In the genomic region with DNA sequence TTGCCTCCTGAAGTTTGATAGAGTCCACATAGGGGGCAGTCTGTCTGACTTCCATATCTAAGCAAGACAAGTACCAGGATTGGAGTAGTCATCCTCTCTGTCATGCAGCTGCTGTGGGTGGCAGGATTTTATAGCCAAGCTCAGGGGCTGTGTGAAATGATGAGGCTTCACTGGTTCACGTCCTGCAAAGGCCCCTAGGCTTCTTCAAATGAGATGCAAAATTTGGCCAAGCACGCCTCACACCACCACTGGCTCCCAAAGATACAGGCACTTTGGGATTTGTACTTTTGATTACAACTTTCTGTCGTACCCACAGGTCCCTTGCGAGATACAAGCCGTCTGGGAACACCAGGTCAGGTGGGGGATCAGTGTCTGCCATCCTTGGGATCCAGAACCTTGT, we compare ENCODE assay signal across 14 cellular contexts.
DNase-seq lines count a peak whose midpoint lies in the region; ATAC-seq and TF ChIP-seq lines count a peak whose summit lies in the region.
"Had no signal": no experiment of that assay in that cellular context is flagged by ENCODE, and none has a peak within 500 bp of the region (broad histone marks: within the 10 kb centered on the region; RNA-seq: fewer than 3 reads in every experiment).

No MANE protein-coding gene starts in this region.

- no peak for TF ChIP-seq EP300 in esophagus muscularis mucosa (IDR thresholded peaks at IDR 0.05)

- no peaks in the 10 kb centered on the region for H3K36me3 Mint-ChIP-seq in activated CD8-positive, alpha-beta T cell treated with anti-CD3 and anti-CD28 coated beads, Interleukin-2, amount 10 ng/mL, durations not matched to agents 7 days and 5 days (ENCODE audit: low read depth)
- no peaks in the 10 kb centered on the region for H3K36me3 Mint-ChIP-seq in activated CD8-positive, alpha-beta T cell treated with anti-CD3 and anti-CD28 coated beads for 36 hours (ENCODE audit: low read depth)
- peaks cover 79% of the 10 kb centered on the region for H3K36me3 Mint-ChIP-seq in stimulated activated memory B cell treated with anti-CD40 and anti-IgM and Interleukin-4, amounts not matched to agents 10 μg/mL and 1 μg/mL and 100 μg/mL, for 72 hours
- peaks cover 9% of the 10 kb centered on the region for H3K36me3 Mint-ChIP-seq in glutamatergic neuron (ENCODE audit: unreplicated experiment)
- H3K36me3 Mint-ChIP-seq: CD4-positive, CD25-positive, alpha-beta regulatory T cell had no signal

- no peaks in the 10 kb centered on the region for H3K9me3 Mint-ChIP-seq in activated CD8-positive, alpha-beta T cell treated with anti-CD3 and anti-CD28 coated beads, Interleukin-2, amount 10 ng/mL, durations not matched to agents 7 days and 5 days (ENCODE audit: insufficient read depth)
- H3K9me3 Mint-ChIP-seq in activated CD8-positive, alpha-beta T cell treated with anti-CD3 and anti-CD28 coated beads for 36 hours = peaks cover 2% of the 10 kb centered on the region
- H3K9me3 Mint-ChIP-seq in stimulated activated memory B cell treated with anti-CD40 and anti-IgM and Interleukin-4, amounts not matched to agents 10 μg/mL and 1 μg/mL and 100 μg/mL, for 72 hours = peaks cover 7% of the 10 kb centered on the region
- peaks cover 4% of the 10 kb centered on the region for H3K9me3 Mint-ChIP-seq in glutamatergic neuron (ENCODE audit: unreplicated experiment)
- H3K9me3 Mint-ChIP-seq: H9 had no signal

- no peak overlapping the region for H3K27ac Mint-ChIP-seq in activated CD8-positive, alpha-beta T cell treated with anti-CD3 and anti-CD28 coated beads, Interleukin-2, amount 10 ng/mL, durations not matched to agents 7 days and 5 days
- no peak overlapping the region for H3K27ac Mint-ChIP-seq in activated CD8-positive, alpha-beta T cell treated with anti-CD3 and anti-CD28 coated beads for 36 hours
- H3K27ac Mint-ChIP-seq in stimulated activated memory B cell treated with anti-CD40 and anti-IgM and Interleukin-4, amounts not matched to agents 10 μg/mL and 1 μg/mL and 100 μg/mL, for 72 hours = peak overlapping the region; percentile 40
- no peak overlapping the region for H3K27ac Mint-ChIP-seq in glutamatergic neuron (ENCODE audit: unreplicated experiment)
- H3K27ac Mint-ChIP-seq: CD4-positive, CD25-positive, alpha-beta regulatory T cell; H9 had no signal

- 97% methylated on average over 4 of the region's 5 CpGs for WGBS in esophagus muscularis mucosa

- H3K4me1 ChIP-seq in esophagus muscularis mucosa = no peaks in the 10 kb centered on the region

- no peak overlapping the region for H3K4me3 Mint-ChIP-seq in activated CD8-positive, alpha-beta T cell treated with anti-CD3 and anti-CD28 coated beads, Interleukin-2, amount 10 ng/mL, durations not matched to agents 7 days and 5 days
- H3K4me3 Mint-ChIP-seq in activated CD8-positive, alpha-beta T cell treated with anti-CD3 and anti-CD28 coated beads for 36 hours = no peak overlapping the region
- H3K4me3 Mint-ChIP-seq in stimulated activated memory B cell treated with anti-CD40 and anti-IgM and Interleukin-4, amounts not matched to agents 10 μg/mL and 1 μg/mL and 100 μg/mL, for 72 hours = no peak overlapping the region
- H3K4me3 Mint-ChIP-seq in glutamatergic neuron (ENCODE audit: unreplicated experiment) = no peak overlapping the region
- H3K4me3 Mint-ChIP-seq: CD4-positive, CD25-positive, alpha-beta regulatory T cell; H9 had no signal

- peak; percentile 7 for DNase-seq in activated CD8-positive, alpha-beta T cell treated with anti-CD3 and anti-CD28 coated beads, Interleukin-2, amount 10 ng/mL, durations not matched to agents 7 days and 5 days
- DNase-seq in activated CD8-positive, alpha-beta T cell treated with anti-CD3 and anti-CD28 coated beads for 36 hours = no peak
- DNase-seq in RKO (ENCODE audit: low spot score) = peak; percentile 16
- peak; percentile 74 for DNase-seq in esophagus muscularis mucosa (ENCODE audit: extremely low spot score)
- DNase-seq in AG08395 (ENCODE audit: low spot score) = no peak
- DNase-seq in glutamatergic neuron = no peak
- DNase-seq: AML-193; CD4-positive, CD25-positive, alpha-beta regulatory T cell; GOT3; H9 had no signal

- no peaks in the 10 kb centered on the region for H3K4me1 Mint-ChIP-seq in activated CD8-positive, alpha-beta T cell treated with anti-CD3 and anti-CD28 coated beads, Interleukin-2, amount 10 ng/mL, durations not matched to agents 7 days and 5 days (ENCODE audit: low read depth)
- H3K4me1 Mint-ChIP-seq in activated CD8-positive, alpha-beta T cell treated with anti-CD3 and anti-CD28 coated beads for 36 hours (ENCODE audit: low read depth) = no peaks in the 10 kb centered on the region
- peaks cover 89% of the 10 kb centered on the region for H3K4me1 Mint-ChIP-seq in stimulated activated memory B cell treated with anti-CD40 and anti-IgM and Interleukin-4, amounts not matched to agents 10 μg/mL and 1 μg/mL and 100 μg/mL, for 72 hours
- H3K4me1 Mint-ChIP-seq in glutamatergic neuron (ENCODE audit: low read depth, unreplicated experiment) = no peaks in the 10 kb centered on the region
- H3K4me1 Mint-ChIP-seq: CD4-positive, CD25-positive, alpha-beta regulatory T cell had no signal

- CTCF ChIA-PET in activated CD8-positive, alpha-beta T cell treated with anti-CD3 and anti-CD28 coated beads, Interleukin-2, amount 10 ng/mL, durations not matched to agents 7 days and 5 days (lab: Charles Lee) = no interaction called here
- CTCF ChIA-PET in activated CD8-positive, alpha-beta T cell treated with anti-CD3 and anti-CD28 coated beads for 36 hours (lab: Charles Lee) = no interaction called here

- POLR2A ChIA-PET in activated CD8-positive, alpha-beta T cell treated with anti-CD3 and anti-CD28 coated beads, Interleukin-2, amount 10 ng/mL, durations not matched to agents 7 days and 5 days (lab: Charles Lee) = no interaction called here
- POLR2A ChIA-PET in activated CD8-positive, alpha-beta T cell treated with anti-CD3 and anti-CD28 coated beads for 36 hours (lab: Charles Lee) = no interaction called here

- no peak for ATAC-seq in activated CD8-positive, alpha-beta T cell treated with anti-CD3 and anti-CD28 coated beads, Interleukin-2, amount 10 ng/mL, durations not matched to agents 7 days and 5 days
- no peak for ATAC-seq in activated CD8-positive, alpha-beta T cell treated with anti-CD3 and anti-CD28 coated beads for 36 hours
- ATAC-seq in stimulated activated memory B cell treated with anti-CD40 and anti-IgM and Interleukin-4, amounts not matched to agents 10 μg/mL and 1 μg/mL and 100 μg/mL, for 72 hours = no peak
- no peak for ATAC-seq in GM18861 (IDR thresholded peaks at IDR 0.05; ENCODE audit: unreplicated experiment)

- no peak for TF ChIP-seq CTCF in activated CD8-positive, alpha-beta T cell treated with anti-CD3 and anti-CD28 coated beads for 36 hours (IDR thresholded peaks at IDR 0.05)
- no peak for TF ChIP-seq CTCF in esophagus muscularis mucosa (IDR thresholded peaks at IDR 0.05)
- no peak for TF ChIP-seq CTCF in glutamatergic neuron (IDR thresholded peaks at IDR 0.05; ENCODE audit: partially characterized antibody, unreplicated experiment)

- intact Hi-C loops in activated CD8-positive, alpha-beta T cell treated with anti-CD3 and anti-CD28 coated beads for 36 hours (cut with micrococcal nuclease) = no loop called here
- intact Hi-C loops in esophagus muscularis mucosa (cut with DNase I) = no loop called here

- peaks cover 0 to 4% (median 2%) of the 10 kb centered on the region in 4 donors for H3K9me3 ChIP-seq in esophagus muscularis mucosa

- no peaks in the 10 kb centered on the region for H3K36me3 ChIP-seq in esophagus muscularis mucosa

- no peak for TF ChIP-seq POLR2A in esophagus muscularis mucosa (IDR thresholded peaks at IDR 0.05; ENCODE audit: low read depth)

- no peak overlapping the region for H3K27ac ChIP-seq in esophagus muscularis mucosa (replicated peaks in 1 of 4)
- H3K27ac ChIP-seq: 22Rv1; BLaER1 treated with 17β-estradiol and CSF1 and Interleukin-3, amounts not matched to agents 10 nM and 100 nM had no signal

- peaks cover 9% of the 10 kb centered on the region for H3K27me3 Mint-ChIP-seq in activated CD8-positive, alpha-beta T cell treated with anti-CD3 and anti-CD28 coated beads, Interleukin-2, amount 10 ng/mL, durations not matched to agents 7 days and 5 days (ENCODE audit: low read depth)
- no peaks in the 10 kb centered on the region for H3K27me3 Mint-ChIP-seq in activated CD8-positive, alpha-beta T cell treated with anti-CD3 and anti-CD28 coated beads for 36 hours
- H3K27me3 Mint-ChIP-seq in stimulated activated memory B cell treated with anti-CD40 and anti-IgM and Interleukin-4, amounts not matched to agents 10 μg/mL and 1 μg/mL and 100 μg/mL, for 72 hours = no peaks in the 10 kb centered on the region
- H3K27me3 Mint-ChIP-seq in glutamatergic neuron (ENCODE audit: unreplicated experiment) = no peaks in the 10 kb centered on the region
- H3K27me3 Mint-ChIP-seq: CD4-positive, CD25-positive, alpha-beta regulatory T cell had no signal

- H3K27me3 ChIP-seq in esophagus muscularis mucosa = no peaks in the 10 kb centered on the region
- H3K27me3 ChIP-seq: BLaER1 treated with 17β-estradiol and CSF1 and Interleukin-3, amounts not matched to agents 10 nM and 100 nM had no signal

- H3K4me3 ChIP-seq in esophagus muscularis mucosa = no peak overlapping the region
- H3K4me3 ChIP-seq: BLaER1 treated with 17β-estradiol and CSF1 and Interleukin-3, amounts not matched to agents 10 nM and 100 nM had no signal

Comparison
In these comparisons a context has a peak if more than half of its experiments do, and no peak if none do; other contexts are left out.
1. DNase-seq: peak in activated CD8-positive, alpha-beta T cell treated with anti-CD3 and anti-CD28 coated beads, Interleukin-2, amount 10 ng/mL, durations not matched to agents 7 days and 5 days (single experiment), RKO (single experiment) and esophagus muscularis mucosa (single experiment); none in activated CD8-positive, alpha-beta T cell treated with anti-CD3 and anti-CD28 coated beads for 36 hours (single experiment), AG08395 (single experiment) and glutamatergic neuron (single experiment).